In genomic region chr6:88492824-88493223, GRCh38 we compare ENCODE assay signal across 2 cellular contexts.
TF ChIP-seq lines count a peak whose summit lies in the region.

No MANE protein-coding gene starts in this region.

TF ChIP-seq in GM23338, 12 proteins besides CTCF, POLR2A, EP300 and RAD21 (continued from another document):
- no peak for TF ChIP-seq ZNF462 (CRISPR knock-in tag; IDR thresholded peaks at IDR 0.05)
- no peak for TF ChIP-seq POLR2AphosphoS5 (IDR thresholded peaks at IDR 0.05; ENCODE audit: low read depth)
- TF ChIP-seq ZNF331 (CRISPR knock-in tag; IDR thresholded peaks at IDR 0.05; ENCODE audit: low read depth), result no peak
- no peak for TF ChIP-seq NANOG (IDR thresholded peaks at IDR 0.05; ENCODE audit: borderline replicate concordance)
- no peak for TF ChIP-seq EZH2phosphoT487 (IDR thresholded peaks at IDR 0.05; ENCODE audit: unreplicated experiment)
- TF ChIP-seq ETS1 (IDR thresholded peaks at IDR 0.05), result no peak
- TF ChIP-seq REST (IDR thresholded peaks at IDR 0.05; ENCODE audit: unreplicated experiment), result no peak
- no peak for TF ChIP-seq ZNF114 (CRISPR knock-in tag; IDR thresholded peaks at IDR 0.05)
- TF ChIP-seq STAT1 (IDR thresholded peaks at IDR 0.05; ENCODE audit: unreplicated experiment), result no peak

TF ChIP-seq in SK-N-SH treated with all-trans-retinoic acid at 6 μM for 48 hours, 23 proteins besides CTCF, POLR2A, EP300 and RAD21 (continued from another document):
- TF ChIP-seq CREB5 (CRISPR knock-in tag; IDR thresholded peaks at IDR 0.05; ENCODE audit: low read depth), result no peak
- no peak for TF ChIP-seq PPARA (CRISPR knock-in tag; IDR thresholded peaks at IDR 0.05; ENCODE audit: borderline replicate concordance)
- no peak for TF ChIP-seq OSR1 (CRISPR knock-in tag; IDR thresholded peaks at IDR 0.05)
- no peak for TF ChIP-seq ZNF8 (CRISPR knock-in tag; IDR thresholded peaks at IDR 0.05)
- TF ChIP-seq ARNTL (CRISPR knock-in tag; IDR thresholded peaks at IDR 0.05; ENCODE audit: borderline replicate concordance, low read depth), result no peak
- TF ChIP-seq ZC3H10 (CRISPR knock-in tag; IDR thresholded peaks at IDR 0.05), result no peak
